3 cellular contexts compared by ENCODE assay signal in the genomic region with DNA sequence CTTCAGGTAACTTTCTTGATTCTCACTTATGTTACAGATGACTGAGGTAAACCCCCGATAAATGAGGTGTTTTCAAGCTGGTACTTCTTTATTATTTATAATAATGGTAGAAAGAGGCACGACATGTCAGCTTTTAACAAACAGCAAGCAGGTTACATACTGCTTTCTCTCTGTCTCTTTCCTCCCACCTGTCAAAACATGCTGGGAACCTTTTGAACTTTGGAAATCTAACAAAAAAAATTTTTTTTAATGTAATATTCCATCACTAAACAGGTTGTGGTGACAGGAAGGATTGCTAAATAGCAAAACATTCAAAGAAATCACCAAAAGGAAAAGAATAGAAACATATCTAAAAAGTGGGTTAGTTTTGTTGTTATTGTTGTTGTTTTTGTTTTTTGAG.
"Had no signal": no experiment of that assay in that cellular context is flagged by ENCODE, and none has a peak within 500 bp of the region (broad histone marks: within the 10 kb centered on the region; RNA-seq: fewer than 3 reads in every experiment).

No MANE protein-coding gene starts in this region.

- DNase-seq: GDM1, GF-D8 had no signal

- ATAC-seq: GM12878 had no signal

- H3K4me3 ChIP-seq: GM12878 had no signal
